Comparison of ENCODE assay signal across 8 cellular contexts in the genomic region with DNA sequence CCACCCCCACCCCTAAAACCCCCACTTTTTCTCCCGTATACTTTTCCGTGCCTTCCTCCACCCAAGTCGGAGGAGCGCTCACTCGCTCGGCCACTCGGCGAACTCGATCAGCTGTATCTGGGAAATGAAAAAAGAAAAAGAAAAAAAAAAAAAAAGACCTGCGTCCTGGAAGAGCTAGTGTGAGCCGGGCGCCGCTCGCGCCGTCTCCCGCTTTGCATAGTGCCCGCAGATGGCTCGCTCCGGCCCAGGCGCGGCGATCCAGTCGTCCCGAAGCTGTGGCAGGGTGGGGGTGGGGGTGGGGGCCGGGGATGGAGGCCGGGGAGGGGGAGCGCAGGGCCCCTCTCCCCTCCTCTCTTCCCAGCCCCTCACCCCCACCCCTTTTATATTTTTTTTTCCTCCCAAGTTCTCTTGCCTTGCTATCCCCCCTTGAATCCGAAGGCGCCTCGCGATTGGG. TPM values are rescaled to one million over a fixed set of nuclear protein-coding genes. Genes with fewer than 3 reads are reported as not detected.
A peak's percentile ranks its signal among the peaks of the same experiment; 100 is the strongest.
DNase-seq lines count a peak whose midpoint lies in the region; ATAC-seq and TF ChIP-seq lines count a peak whose summit lies in the region.

No MANE protein-coding gene starts in this region.

- H3K4me1 Mint-ChIP-seq in Caco-2 (ENCODE audit: low read depth, unreplicated experiment), result peaks cover 21% of the 10 kb centered on the region

- H3K4me1 ChIP-seq in Caco-2, result peaks cover 25% of the 10 kb centered on the region

- no peaks in the 10 kb centered on the region for H3K9me3 Mint-ChIP-seq in Caco-2 (ENCODE audit: unreplicated experiment)

- peak overlapping the region; percentile 85 for H3K27ac ChIP-seq in cingulate gyrus (ENCODE audit: low read depth, low read length)

- H3K4me3 Mint-ChIP-seq in Caco-2 (ENCODE audit: unreplicated experiment), result peak overlapping the region; percentile 99

- no peaks in the 10 kb centered on the region for H3K36me3 ChIP-seq in Caco-2 (ENCODE audit: control insufficient read depth, insufficient read depth, low read length)

- TF ChIP-seq CTCF in Caco-2 (IDR thresholded peaks at IDR 0.05; ENCODE audit: insufficient read depth in 1 of 2, low read depth in 1 of 2, low read length in 1 of 2, severe bottlenecking in 1 of 2, unreplicated experiment in 1 of 2), result no peak

- H3K27ac Mint-ChIP-seq in Caco-2 (ENCODE audit: unreplicated experiment), result peak overlapping the region; percentile 89

- peak; percentile 51 for ATAC-seq in GM21526 (IDR thresholded peaks at IDR 0.05; ENCODE audit: low FRiP score, unreplicated experiment)

- H3K4me3 ChIP-seq in Caco-2 (ENCODE audit: low read depth, low read length), result peak overlapping the region; percentile 63

- no peaks in the 10 kb centered on the region for H3K9me3 ChIP-seq in Caco-2

- BruUV-seq in Caco-2 (replicated peaks; lab: Mats Ljungman, UMichigan), result no TSS peak

- CTCF ChIA-PET in Caco-2 (lab: Charles Lee), result interaction anchor here (0.5 to 1.0 kb wide), 10 partner anchors 10 to 1238 kb away, joined by 3 to 7 read pairs (median 4); no protein-coding TSS in a partner anchor

- POLR2A ChIA-PET in Caco-2 (lab: Charles Lee), result interaction anchor here (0.7 to 0.9 kb wide), 4 partner anchors 136 to 362 kb away, joined by 3 to 5 read pairs (median 4); no protein-coding TSS in a partner anchor

- intact Hi-C loops in Caco-2 (cut with micrococcal nuclease; ENCODE audit: unreplicated experiment), result loop anchor here (1.0 to 10.0 kb wide), 6 partner anchors 31 to 863 kb away; no protein-coding TSS in a partner anchor

- peaks cover 10% of the 10 kb centered on the region for H3K36me3 Mint-ChIP-seq in Caco-2 (ENCODE audit: insufficient read depth, unreplicated experiment)

- no peak for DNase-seq in Caco-2
- DNase-seq in NCI-H1105 (lab: John Stamatoyannopoulos, UW), result peak; percentile 72
- peak; percentile 60 for DNase-seq in midbrain (lab: John Stamatoyannopoulos, UW)
- DNase-seq in mesenteric fat pad (ENCODE audit: low spot score), result no peak
- no peak for DNase-seq in COLO829 (ENCODE audit: low spot score)
- no peak for DNase-seq in activated CD4-positive, alpha-beta T cell treated with anti-CD3 and anti-CD28 coated beads for 1 hour

- H3K27me3 Mint-ChIP-seq in Caco-2 (ENCODE audit: insufficient read depth, unreplicated experiment), result peaks cover 8% of the 10 kb centered on the region

- no peaks in the 10 kb centered on the region; the same call in 1 of the 2 replicates for H3K27me3 ChIP-seq in Caco-2 (replicated peaks; ENCODE audit: control insufficient read depth, insufficient read depth, low read length)

RNA-seq across cellular contexts. Expression of a gene that starts 0.3 kb away (rescaled TPM):
- total RNA-seq in Caco-2 (2022) (17.6 and 24.5 TPM in 2 replicates), mesenteric fat pad (4.1 TPM)

Comparison
In these comparisons a context has a peak if more than half of its experiments do, and no peak if none do; other contexts are left out.
1. DNase-seq: peak in NCI-H1105 (single experiment) and midbrain (single experiment); none in Caco-2 (0 of 2), mesenteric fat pad (single experiment), COLO829 (single experiment) and activated CD4-positive, alpha-beta T cell treated with anti-CD3 and anti-CD28 coated beads for 1 hour (single experiment).